In genomic region chr1:207825719-207826556, GRCh38 we compare ENCODE assay signal across 1 cellular context.
TF ChIP-seq lines count a peak whose summit lies in the region.

No MANE protein-coding gene starts in this region.

TF ChIP-seq in K562, 482 proteins besides CTCF, POLR2A, EP300 and RAD21 (continued from another document and continues in another):
- TF ChIP-seq MGA (IDR thresholded peaks at IDR 0.05) = peak; percentile 59; the same call in 1 of the 2 replicates
- TF ChIP-seq CREB3L1 (IDR thresholded peaks at IDR 0.05; ENCODE audit: borderline replicate concordance, low read depth) = peak; percentile 81
- 0 out of 2 replicates have a peak, but pooled peaks have one; percentile 55 for TF ChIP-seq DEAF1 (CRISPR knock-in tag; IDR thresholded peaks at IDR 0.05)
- no peak for TF ChIP-seq MIER1 (IDR thresholded peaks at IDR 0.05; ENCODE audit: low read depth)
- peak; percentile 57; the same call in 1 of the 2 replicates for TF ChIP-seq CC2D1A (IDR thresholded peaks at IDR 0.05)
- TF ChIP-seq MTA3 (IDR thresholded peaks at IDR 0.05; ENCODE audit: borderline replicate concordance) = peak; percentile 78
- TF ChIP-seq NR2C1 (IDR thresholded peaks at IDR 0.05) = peak; percentile 36; the same call in 1 of the 2 replicates
- peak; percentile 78; the same call in 1 of the 2 replicates for TF ChIP-seq NR2C1 (tag; IDR thresholded peaks at IDR 0.05)
- TF ChIP-seq NKRF (IDR thresholded peaks at IDR 0.05; ENCODE audit: borderline replicate concordance) = no peak
- TF ChIP-seq CEBPB (tag; IDR thresholded peaks at IDR 0.05) = 0 out of 2 replicates have a peak, but pooled peaks have one; percentile 20
- no peak for TF ChIP-seq SNRNP70 (optimal IDR thresholded peaks at IDR 0.05; ENCODE audit: low read depth, low read length)
- peak; percentile 55; the same call in 1 of the 2 replicates for TF ChIP-seq MAFF (IDR thresholded peaks at IDR 0.05; ENCODE audit: low read length)
- TF ChIP-seq EGR1 (conservative IDR thresholded peaks at IDR 0.05) = peak; percentile 45; the same call in 1 of the 2 replicates
- TF ChIP-seq MNT (conservative IDR thresholded peaks at IDR 0.05) = peak in 1 of 2 experiments; percentile 51; a peak in 1 of 4 replicates
- TF ChIP-seq EP400 (IDR thresholded peaks at IDR 0.05) = peak; percentile 59
- peak; percentile 77 for TF ChIP-seq ZBTB9 (CRISPR knock-in tag; IDR thresholded peaks at IDR 0.05)
- TF ChIP-seq DPF2 (IDR thresholded peaks at IDR 0.05) = peak; percentile 88
- peak; percentile 54; the same call in 1 of the 2 replicates for TF ChIP-seq KLF6 (CRISPR knock-in tag; IDR thresholded peaks at IDR 0.05; ENCODE audit: borderline replicate concordance)
- TF ChIP-seq ATF4 (CRISPR knock-in tag; IDR thresholded peaks at IDR 0.05) = peak; percentile 36; the same call in 1 of the 2 replicates
- no peak for TF ChIP-seq ZC3H4 (CRISPR knock-in tag; IDR thresholded peaks at IDR 0.05; ENCODE audit: borderline replicate concordance)
- peak in 1 of 2 experiments; percentile 88; a peak in 2 of 4 replicates for TF ChIP-seq ZNF639 (CRISPR knock-in tag; conservative IDR thresholded peaks at IDR 0.05 in 1 of 2, IDR thresholded peaks at IDR 0.05 in 1 of 2)
- TF ChIP-seq UBTF (IDR thresholded peaks at IDR 0.05; ENCODE audit: borderline replicate concordance in 1 of 2, low read depth in 2 of 2, low read length in 2 of 2) = peak in 1 of 2 experiments; percentile 72; a peak in 2 of 4 replicates
